Comparison of ENCODE assay signal across 8 cellular contexts in genomic region chr19:10653482-10653731, GRCh38. TPM values are rescaled to one million over a fixed set of nuclear protein-coding genes. Genes with fewer than 3 reads are reported as not detected.
DNase-seq lines count a peak whose midpoint lies in the region; ATAC-seq and TF ChIP-seq lines count a peak whose summit lies in the region.

No MANE protein-coding gene starts in this region.

- H3K36me3 Mint-ChIP-seq in memory B cell = peaks cover 6% of the 10 kb centered on the region

- no peaks in the 10 kb centered on the region for H3K9me3 ChIP-seq in uterus

- peaks cover 24% of the 10 kb centered on the region for H3K4me1 Mint-ChIP-seq in memory B cell

- DNase-seq in Right ventricle myocardium superior (no peak), cardiac septum (ENCODE audit: low spot score) (no peak), brain microvascular endothelial cell (no peak), memory B cell (ENCODE audit: low spot score in 2 of 2) (no peak), uterus (no peak), NCI-H748 (lab: John Stamatoyannopoulos, UW; ENCODE audit: unreplicated experiment) (no peak), cerebellar nuclear complex (lab: John Stamatoyannopoulos, UW) (no peak)

- intact Hi-C loops in Right ventricle myocardium superior (cut with DNase I) = no loop called here
- intact Hi-C loops in cardiac septum (cut with DNase I) = loop anchor here (5.0 kb wide), 1 partner anchor 86 kb away; the partner anchor contains the start of genes CDKN2D and KRI1
- intact Hi-C loops in uterus (cut with DNase I; ENCODE audit: low total_unique reads) = no loop called here

- H3K9me3 Mint-ChIP-seq in memory B cell = no peaks in the 10 kb centered on the region

- no peaks in the 10 kb centered on the region for H3K27me3 Mint-ChIP-seq in memory B cell

- H3K27me3 ChIP-seq in brain microvascular endothelial cell (replicated peaks) (no peaks in the 10 kb centered on the region), uterus (no peaks in the 10 kb centered on the region)

- TF ChIP-seq POLR2A in uterus (IDR thresholded peaks at IDR 0.05) = no peak

- ATAC-seq in Right ventricle myocardium superior (ENCODE audit: poor library complexity) (peak; percentile 6), memory B cell (ENCODE audit: low read depth) (no peak), HG02938 (IDR thresholded peaks at IDR 0.05; ENCODE audit: unreplicated experiment) (no peak)

- in situ Hi-C loops in brain microvascular endothelial cell (cut with HindIII; ENCODE audit: low pct_ligation_motif_present, low sequenced_read_pairs) = no loop called here

- no peaks in the 10 kb centered on the region for H3K36me3 ChIP-seq in brain microvascular endothelial cell (replicated peaks)
- no peaks in the 10 kb centered on the region for H3K36me3 ChIP-seq in uterus

- H3K27ac Mint-ChIP-seq in memory B cell = peak overlapping the region; percentile 98

- H3K4me1 ChIP-seq in uterus = peaks cover 9% of the 10 kb centered on the region in 2 donors

- TF ChIP-seq CTCF in brain microvascular endothelial cell (IDR thresholded peaks at IDR 0.05; ENCODE audit: low read depth, low read length, missing control alignments) (no peak), uterus (IDR thresholded peaks at IDR 0.05) (peak in 1 of 4 experiments; percentile 10)

- H3K4me3 ChIP-seq in brain microvascular endothelial cell (ENCODE audit: low read depth, low read length) (peak overlapping the region; percentile 95), uterus (peak overlapping the region; percentile 93 to 95)

- H3K27ac ChIP-seq in brain microvascular endothelial cell (peak overlapping the region; percentile 91), uterus (peak overlapping the region; percentile 95 to 99)

- peak overlapping the region; percentile 89 for H3K4me3 Mint-ChIP-seq in memory B cell

RNA-seq across cellular contexts. Expression of gene ILF3, which starts 0.7 kb away (rescaled TPM):
- total RNA-seq in Right ventricle myocardium superior = 91.7 TPM
- 115 TPM for total RNA-seq in cardiac septum
- 100 to 1,000 TPM in 2 of 4 donors, 10 to 100 TPM in 2; 57.1 to 282 (median 138) TPM for total RNA-seq in uterus

RNA-seq across cellular contexts. Expression of gene SLC44A2, which starts 28.1 kb away (rescaled TPM):
- total RNA-seq in Right ventricle myocardium superior = 62.3 TPM
- 114 TPM for total RNA-seq in cardiac septum
- total RNA-seq in uterus = 100 to 1,000 TPM in 1 of 4 donors, 10 to 100 TPM in 3; 38.5 to 107 (median 65.8) TPM

RNA-seq across cellular contexts. Expression of gene QTRT1, which starts 47.8 kb away (rescaled TPM):
- total RNA-seq in Right ventricle myocardium superior (24.8 TPM), cardiac septum (24.9 TPM), uterus (100 to 1,000 TPM in 1 of 4 donors, 10 to 100 TPM in 3; 35.0 to 311 (median 50.8) TPM)
